In the genomic region with DNA sequence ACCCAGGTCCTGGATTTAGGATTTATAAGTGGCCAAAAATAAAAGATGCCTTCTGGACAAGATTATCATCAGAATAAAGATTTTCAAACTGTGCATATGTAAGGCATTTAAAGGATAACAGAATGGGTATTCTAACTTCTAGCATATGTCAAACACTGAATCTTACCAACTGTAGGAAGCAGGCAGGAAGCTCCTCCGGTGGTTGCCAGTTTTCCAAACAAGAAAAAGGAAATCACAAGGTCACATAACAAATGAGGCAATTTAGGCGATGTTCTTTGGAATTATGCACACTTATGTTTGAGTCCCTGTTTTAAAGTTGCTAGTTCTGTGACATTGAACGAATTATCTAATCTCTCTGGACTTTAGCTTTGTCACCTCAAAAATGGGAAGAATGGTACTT, we compare ENCODE assay signal across 41 cellular contexts. TPM values are rescaled to one million over a fixed set of nuclear protein-coding genes. Genes with fewer than 3 reads are reported as not detected.
"Had no signal": no experiment of that assay in that cellular context is flagged by ENCODE, and none has a peak within 500 bp of the region (broad histone marks: within the 10 kb centered on the region; RNA-seq: fewer than 3 reads in every experiment).

No MANE protein-coding gene starts in this region.

- H3K36me3 ChIP-seq: ascending aorta, brain microvascular endothelial cell, esophagus squamous epithelium, gastrocnemius medialis, ovary, sigmoid colon, tibial nerve, WERI-Rb-1 had no signal

- DNase-seq: activated CD4-positive, alpha-beta memory T cell treated with anti-CD3 and anti-CD28 coated beads for 36 hours; activated CD4-positive, alpha-beta T cell treated with anti-CD3 and anti-CD28 coated beads, Interleukin-2, amount 10 ng/mL, durations not matched to agents 24 days and 14 days; activated CD8-positive, alpha-beta memory T cell treated with anti-CD3 and anti-CD28 coated beads, Interleukin-2, amount 50 U/mL, for 4 hours; activated gamma-delta T cell; activated naive CD4-positive, alpha-beta T cell treated with anti-CD3 and anti-CD28 coated beads, Interleukin-2, amount 10 ng/mL, durations not matched to agents 7 days and 5 days; activated naive CD8-positive, alpha-beta T cell treated with anti-CD3 and anti-CD28 coated beads, Interleukin-2, amount 10 ng/mL, durations not matched to agents 7 days and 5 days; activated T-cell treated with anti-CD3 and anti-CD28 coated beads, Interleukin-2, amount 50 U/mL, for 24 hours; brain microvascular endothelial cell; cortex of kidney; endodermal cell; esophagus squamous epithelium; gastrocnemius medialis; hippocampal formation; left cardiac atrium; left ventricle myocardium superior; mammary epithelial cell; midbrain; naive thymus-derived CD4-positive, alpha-beta T cell; ovary; retina; sigmoid colon; small intestine; stimulated activated CD4-positive, alpha-beta T cell treated with anti-CD3 and anti-CD28 coated beads, Interleukin-15, amount 100 ng/mL, for 24 hours; stimulated activated CD4-positive, alpha-beta T cell treated with anti-CD3 and anti-CD28 coated beads, Interleukin-2, amount 100 ng/mL, for 24 hours; stimulated activated naive CD4-positive, alpha-beta T cell treated with Interleukin-2 at 50 U/mL for 16 hours; SW 1271; T-helper 9 cell; WERI-Rb-1 had no signal

- H3K4me3 Mint-ChIP-seq: activated CD4-positive, alpha-beta memory T cell treated with anti-CD3 and anti-CD28 coated beads for 36 hours; activated CD4-positive, alpha-beta T cell treated with anti-CD3 and anti-CD28 coated beads, Interleukin-2, amount 10 ng/mL, durations not matched to agents 24 days and 14 days; activated naive CD4-positive, alpha-beta T cell treated with anti-CD3 and anti-CD28 coated beads, Interleukin-2, amount 10 ng/mL, durations not matched to agents 7 days and 5 days; activated naive CD8-positive, alpha-beta T cell treated with anti-CD3 and anti-CD28 coated beads, Interleukin-2, amount 10 ng/mL, durations not matched to agents 7 days and 5 days; activated T-cell treated with anti-CD3 and anti-CD28 coated beads, Interleukin-2, amount 50 U/mL, for 24 hours; endodermal cell; naive thymus-derived CD4-positive, alpha-beta T cell; T-helper 1 cell treated with Interleukin-12 subunit alpha and Interleukin-12 subunit beta and Interleukin-4 antibody, amounts not matched to agents 30 μg/mL and 1 μg/mL, for 36 hours had no signal

- ATAC-seq: activated CD4-positive, CD25-positive, alpha-beta regulatory T cell treated with anti-CD3 and anti-CD28 coated beads, Interleukin-2, amount 50 U/mL, for 24 hours; gastrocnemius medialis; left cardiac atrium; left ventricle myocardium superior; naive thymus-derived CD4-positive, alpha-beta T cell had no signal

- H3K4me3 ChIP-seq: ascending aorta, esophagus squamous epithelium, gastrocnemius medialis, ovary, sigmoid colon, tibial nerve had no signal

- H3K27ac ChIP-seq: ascending aorta, brain microvascular endothelial cell, epithelial cell of prostate, esophagus squamous epithelium, gastrocnemius medialis, ovary, sigmoid colon, tibial nerve, WERI-Rb-1 had no signal

- H3K27ac Mint-ChIP-seq: activated CD4-positive, alpha-beta memory T cell treated with anti-CD3 and anti-CD28 coated beads for 36 hours; activated CD4-positive, alpha-beta T cell treated with anti-CD3 and anti-CD28 coated beads, Interleukin-2, amount 10 ng/mL, durations not matched to agents 24 days and 14 days; activated naive CD4-positive, alpha-beta T cell treated with anti-CD3 and anti-CD28 coated beads, Interleukin-2, amount 10 ng/mL, durations not matched to agents 7 days and 5 days; activated naive CD8-positive, alpha-beta T cell treated with anti-CD3 and anti-CD28 coated beads, Interleukin-2, amount 10 ng/mL, durations not matched to agents 7 days and 5 days; activated T-cell treated with anti-CD3 and anti-CD28 coated beads, Interleukin-2, amount 50 U/mL, for 24 hours; endodermal cell; naive thymus-derived CD4-positive, alpha-beta T cell; progenitor cell of endocrine pancreas; T-helper 1 cell treated with Interleukin-12 subunit alpha and Interleukin-12 subunit beta and Interleukin-4 antibody, amounts not matched to agents 30 μg/mL and 1 μg/mL, for 36 hours had no signal

- H3K27me3 ChIP-seq: ascending aorta, brain microvascular endothelial cell, esophagus squamous epithelium, gastrocnemius medialis, ovary, sigmoid colon, tibial nerve had no signal

- H3K9me3 Mint-ChIP-seq: activated CD4-positive, alpha-beta memory T cell treated with anti-CD3 and anti-CD28 coated beads for 36 hours; activated CD4-positive, alpha-beta T cell treated with anti-CD3 and anti-CD28 coated beads, Interleukin-2, amount 10 ng/mL, durations not matched to agents 24 days and 14 days; activated naive CD4-positive, alpha-beta T cell treated with anti-CD3 and anti-CD28 coated beads, Interleukin-2, amount 10 ng/mL, durations not matched to agents 7 days and 5 days; activated naive CD8-positive, alpha-beta T cell treated with anti-CD3 and anti-CD28 coated beads, Interleukin-2, amount 10 ng/mL, durations not matched to agents 7 days and 5 days; activated T-cell treated with anti-CD3 and anti-CD28 coated beads, Interleukin-2, amount 50 U/mL, for 24 hours; endodermal cell; T-helper 1 cell treated with Interleukin-12 subunit alpha and Interleukin-12 subunit beta and Interleukin-4 antibody, amounts not matched to agents 30 μg/mL and 1 μg/mL, for 36 hours had no signal

- H3K4me1 ChIP-seq: ascending aorta, esophagus squamous epithelium, gastrocnemius medialis, tibial nerve had no signal

- H3K36me3 Mint-ChIP-seq: activated CD4-positive, alpha-beta memory T cell treated with anti-CD3 and anti-CD28 coated beads for 36 hours; activated naive CD4-positive, alpha-beta T cell treated with anti-CD3 and anti-CD28 coated beads, Interleukin-2, amount 10 ng/mL, durations not matched to agents 7 days and 5 days; activated naive CD8-positive, alpha-beta T cell treated with anti-CD3 and anti-CD28 coated beads, Interleukin-2, amount 10 ng/mL, durations not matched to agents 7 days and 5 days had no signal

- H3K4me1 Mint-ChIP-seq: activated CD4-positive, alpha-beta T cell treated with anti-CD3 and anti-CD28 coated beads, Interleukin-2, amount 10 ng/mL, durations not matched to agents 24 days and 14 days; activated naive CD4-positive, alpha-beta T cell treated with anti-CD3 and anti-CD28 coated beads, Interleukin-2, amount 10 ng/mL, durations not matched to agents 7 days and 5 days; activated naive CD8-positive, alpha-beta T cell treated with anti-CD3 and anti-CD28 coated beads, Interleukin-2, amount 10 ng/mL, durations not matched to agents 7 days and 5 days had no signal

- H3K27me3 Mint-ChIP-seq: activated CD4-positive, alpha-beta memory T cell treated with anti-CD3 and anti-CD28 coated beads for 36 hours; activated naive CD4-positive, alpha-beta T cell treated with anti-CD3 and anti-CD28 coated beads, Interleukin-2, amount 10 ng/mL, durations not matched to agents 7 days and 5 days; activated naive CD8-positive, alpha-beta T cell treated with anti-CD3 and anti-CD28 coated beads, Interleukin-2, amount 10 ng/mL, durations not matched to agents 7 days and 5 days; activated T-cell treated with anti-CD3 and anti-CD28 coated beads, Interleukin-2, amount 50 U/mL, for 24 hours; naive thymus-derived CD4-positive, alpha-beta T cell; progenitor cell of endocrine pancreas had no signal

- H3K9me3 ChIP-seq: ascending aorta, esophagus squamous epithelium, gastrocnemius medialis, ovary, sigmoid colon, tibial nerve had no signal

RNA-seq across cellular contexts. Expression of gene ATP6V1G3, which starts 48.9 kb away (rescaled TPM):
- total RNA-seq: activated CD4-positive, alpha-beta memory T cell treated with anti-CD3 and anti-CD28 coated beads for 36 hours; activated CD4-positive, alpha-beta T cell treated with anti-CD3 and anti-CD28 coated beads, Interleukin-2, amount 10 ng/mL, durations not matched to agents 24 days and 14 days; activated CD8-positive, alpha-beta memory T cell treated with anti-CD3 and anti-CD28 coated beads for 36 hours; activated naive CD8-positive, alpha-beta T cell treated with anti-CD3 and anti-CD28 coated beads, Interleukin-2, amount 10 ng/mL, durations not matched to agents 7 days and 5 days; ascending aorta; cardiac septum; chondrocyte; esophagus squamous epithelium; gastrocnemius medialis; left cardiac atrium; left ventricle myocardium superior; mammary epithelial cell; naive thymus-derived CD4-positive, alpha-beta T cell; ovary; progenitor cell of endocrine pancreas; sigmoid colon; temporal lobe; tibial nerve; ureter had no signal
- polyA plus RNA-seq: keratinocyte; mammary epithelial cell; naive thymus-derived CD4-positive, alpha-beta T cell; neural cell; ovary; sigmoid colon; small intestine had no signal
